In the genomic region with DNA sequence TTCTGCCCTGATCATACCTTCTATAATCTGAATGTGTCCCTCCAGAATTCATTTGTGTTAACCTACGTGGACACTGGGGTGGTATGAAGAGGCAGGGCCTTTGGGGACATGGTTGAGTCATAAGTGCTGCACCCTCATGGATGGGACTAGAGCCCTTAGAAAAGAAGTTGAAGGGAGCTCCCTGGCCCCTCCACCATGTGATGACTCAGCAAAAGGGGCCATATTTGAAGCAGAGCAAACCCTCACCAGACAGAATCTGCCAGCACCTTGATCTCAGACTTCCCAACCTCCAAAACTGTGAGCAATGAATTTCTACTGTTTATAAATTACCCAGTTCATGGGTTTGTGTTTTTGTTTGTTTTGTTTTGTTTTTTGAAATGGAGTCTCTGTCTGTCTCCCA, we compare ENCODE assay signal across 2 cellular contexts.
TF ChIP-seq lines count a peak whose summit lies in the region.

No MANE protein-coding gene starts in this region.

TF ChIP-seq in A549, 52 proteins besides CTCF, POLR2A, EP300 and RAD21:
- TF ChIP-seq MAFK (IDR thresholded peaks at IDR 0.05; ENCODE audit: partially characterized antibody) (peak; percentile 97), EHF (CRISPR knock-in tag; IDR thresholded peaks at IDR 0.05) (no peak), RFX5 (IDR thresholded peaks at IDR 0.05) (no peak), NFE2L2 (conservative IDR thresholded peaks at IDR 0.05; ENCODE audit: low read length) (peak; percentile 72), FOSL2 (IDR thresholded peaks at IDR 0.05) (no peak), FOSL2 (CRISPR knock-in tag; IDR thresholded peaks at IDR 0.05) (peak; percentile 11; the same call in 1 of the 2 replicates), RCOR1 (IDR thresholded peaks at IDR 0.05; ENCODE audit: low read depth, low read length) (no peak)
- TF ChIP-seq, protein P1, sequence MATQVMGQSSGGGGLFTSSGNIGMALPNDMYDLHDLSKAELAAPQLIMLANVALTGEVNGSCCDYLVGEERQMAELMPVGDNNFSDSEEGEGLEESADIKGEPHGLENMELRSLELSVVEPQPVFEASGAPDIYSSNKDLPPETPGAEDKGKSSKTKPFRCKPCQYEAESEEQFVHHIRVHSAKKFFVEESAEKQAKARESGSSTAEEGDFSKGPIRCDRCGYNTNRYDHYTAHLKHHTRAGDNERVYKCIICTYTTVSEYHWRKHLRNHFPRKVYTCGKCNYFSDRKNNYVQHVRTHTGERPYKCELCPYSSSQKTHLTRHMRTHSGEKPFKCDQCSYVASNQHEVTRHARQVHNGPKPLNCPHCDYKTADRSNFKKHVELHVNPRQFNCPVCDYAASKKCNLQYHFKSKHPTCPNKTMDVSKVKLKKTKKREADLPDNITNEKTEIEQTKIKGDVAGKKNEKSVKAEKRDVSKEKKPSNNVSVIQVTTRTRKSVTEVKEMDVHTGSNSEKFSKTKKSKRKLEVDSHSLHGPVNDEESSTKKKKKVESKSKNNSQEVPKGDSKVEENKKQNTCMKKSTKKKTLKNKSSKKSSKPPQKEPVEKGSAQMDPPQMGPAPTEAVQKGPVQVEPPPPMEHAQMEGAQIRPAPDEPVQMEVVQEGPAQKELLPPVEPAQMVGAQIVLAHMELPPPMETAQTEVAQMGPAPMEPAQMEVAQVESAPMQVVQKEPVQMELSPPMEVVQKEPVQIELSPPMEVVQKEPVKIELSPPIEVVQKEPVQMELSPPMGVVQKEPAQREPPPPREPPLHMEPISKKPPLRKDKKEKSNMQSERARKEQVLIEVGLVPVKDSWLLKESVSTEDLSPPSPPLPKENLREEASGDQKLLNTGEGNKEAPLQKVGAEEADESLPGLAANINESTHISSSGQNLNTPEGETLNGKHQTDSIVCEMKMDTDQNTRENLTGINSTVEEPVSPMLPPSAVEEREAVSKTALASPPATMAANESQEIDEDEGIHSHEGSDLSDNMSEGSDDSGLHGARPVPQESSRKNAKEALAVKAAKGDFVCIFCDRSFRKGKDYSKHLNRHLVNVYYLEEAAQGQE (IDR thresholded peaks at IDR 0.05), result no peak

TF ChIP-seq in K562, 482 proteins besides CTCF, POLR2A, EP300 and RAD21 (continues in another document):
- peak; percentile 18; the same call in 1 of the 2 replicates for TF ChIP-seq JUND (IDR thresholded peaks at IDR 0.05; ENCODE audit: borderline replicate concordance, low read depth, low read length)
- TF ChIP-seq JUND (tag; IDR thresholded peaks at IDR 0.05; ENCODE audit: borderline replicate concordance, low read depth, low read length), result no peak
- peak; percentile 98 for TF ChIP-seq MAFF (IDR thresholded peaks at IDR 0.05; ENCODE audit: low read length)
- TF ChIP-seq WHSC1 (IDR thresholded peaks at IDR 0.05; ENCODE audit: low read length), result no peak
- TF ChIP-seq ZNF24 (IDR thresholded peaks at IDR 0.05), result no peak
- no peak for TF ChIP-seq PCBP2 (IDR thresholded peaks at IDR 0.05; ENCODE audit: low read depth, low read length, poor library complexity, severe bottlenecking)
- peak; percentile 97 for TF ChIP-seq MAFK (IDR thresholded peaks at IDR 0.05; ENCODE audit: low read length)
- TF ChIP-seq HMGN3 (IDR thresholded peaks at IDR 0.05; ENCODE audit: borderline replicate concordance, extremely low read depth, insufficient read length, low read depth, low read length), result no peak
- TF ChIP-seq ZNF316 (IDR thresholded peaks at IDR 0.05), result peak; percentile 98
- no peak for TF ChIP-seq FOXA1 (IDR thresholded peaks at IDR 0.05; ENCODE audit: borderline replicate concordance)
- TF ChIP-seq, protein P2, sequence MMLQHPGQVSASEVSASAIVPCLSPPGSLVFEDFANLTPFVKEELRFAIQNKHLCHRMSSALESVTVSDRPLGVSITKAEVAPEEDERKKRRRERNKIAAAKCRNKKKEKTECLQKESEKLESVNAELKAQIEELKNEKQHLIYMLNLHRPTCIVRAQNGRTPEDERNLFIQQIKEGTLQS (IDR thresholded peaks at IDR 0.05), result peak; percentile 30; the same call in 1 of the 2 replicates
- TF ChIP-seq, protein P2 (CRISPR knock-in tag; conservative IDR thresholded peaks at IDR 0.05), result no peak
- no peak for TF ChIP-seq NR2C1 (IDR thresholded peaks at IDR 0.05)
- no peak for TF ChIP-seq NR2C1 (tag; IDR thresholded peaks at IDR 0.05)
- TF ChIP-seq MEF2D (tag; conservative IDR thresholded peaks at IDR 0.05; ENCODE audit: low read depth), result no peak
- peak; percentile 82 for TF ChIP-seq NFE2L1 (tag; IDR thresholded peaks at IDR 0.05; ENCODE audit: borderline replicate concordance, low read depth)
- TF ChIP-seq FOXK2 (conservative IDR thresholded peaks at IDR 0.05 in 1 of 2, IDR thresholded peaks at IDR 0.05 in 1 of 2; ENCODE audit: low read depth in 2 of 2), result no peak
- TF ChIP-seq, protein P3, sequence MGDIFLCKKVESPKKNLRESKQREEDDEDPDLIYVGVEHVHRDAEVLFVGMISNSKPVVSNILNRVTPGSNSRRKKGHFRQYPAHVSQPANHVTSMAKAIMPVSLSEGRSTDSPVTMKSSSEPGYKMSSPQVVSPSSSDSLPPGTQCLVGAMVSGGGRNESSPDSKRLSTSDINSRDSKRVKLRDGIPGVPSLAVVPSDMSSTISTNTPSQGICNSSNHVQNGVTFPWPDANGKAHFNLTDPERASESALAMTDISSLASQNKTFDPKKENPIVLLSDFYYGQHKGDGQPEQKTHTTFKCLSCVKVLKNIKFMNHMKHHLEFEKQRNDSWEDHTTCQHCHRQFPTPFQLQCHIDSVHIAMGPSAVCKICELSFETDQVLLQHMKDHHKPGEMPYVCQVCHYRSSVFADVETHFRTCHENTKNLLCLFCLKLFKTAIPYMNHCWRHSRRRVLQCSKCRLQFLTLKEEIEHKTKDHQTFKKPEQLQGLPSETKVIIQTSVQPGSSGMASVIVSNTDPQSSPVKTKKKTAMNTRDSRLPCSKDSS (IDR thresholded peaks at IDR 0.05; ENCODE audit: low read depth, partially characterized antibody), result no peak
- peak; percentile 62; the same call in 1 of the 2 replicates for TF ChIP-seq BACH1 (tag; IDR thresholded peaks at IDR 0.05)
- no peak for TF ChIP-seq HNRNPL (IDR thresholded peaks at IDR 0.05; ENCODE audit: low read depth, low read length)
- TF ChIP-seq YY1 (IDR thresholded peaks at IDR 0.05; ENCODE audit: borderline replicate concordance in 1 of 3, control insufficient read depth in 1 of 3, extremely low read depth in 1 of 3, insufficient read depth in 3 of 3, insufficient read length in 1 of 3, insufficient replicate concordance in 2 of 3, low read depth in 1 of 3, low read length in 2 of 3), result peak in 1 of 3 experiments; percentile 80
- TF ChIP-seq, protein P4, sequence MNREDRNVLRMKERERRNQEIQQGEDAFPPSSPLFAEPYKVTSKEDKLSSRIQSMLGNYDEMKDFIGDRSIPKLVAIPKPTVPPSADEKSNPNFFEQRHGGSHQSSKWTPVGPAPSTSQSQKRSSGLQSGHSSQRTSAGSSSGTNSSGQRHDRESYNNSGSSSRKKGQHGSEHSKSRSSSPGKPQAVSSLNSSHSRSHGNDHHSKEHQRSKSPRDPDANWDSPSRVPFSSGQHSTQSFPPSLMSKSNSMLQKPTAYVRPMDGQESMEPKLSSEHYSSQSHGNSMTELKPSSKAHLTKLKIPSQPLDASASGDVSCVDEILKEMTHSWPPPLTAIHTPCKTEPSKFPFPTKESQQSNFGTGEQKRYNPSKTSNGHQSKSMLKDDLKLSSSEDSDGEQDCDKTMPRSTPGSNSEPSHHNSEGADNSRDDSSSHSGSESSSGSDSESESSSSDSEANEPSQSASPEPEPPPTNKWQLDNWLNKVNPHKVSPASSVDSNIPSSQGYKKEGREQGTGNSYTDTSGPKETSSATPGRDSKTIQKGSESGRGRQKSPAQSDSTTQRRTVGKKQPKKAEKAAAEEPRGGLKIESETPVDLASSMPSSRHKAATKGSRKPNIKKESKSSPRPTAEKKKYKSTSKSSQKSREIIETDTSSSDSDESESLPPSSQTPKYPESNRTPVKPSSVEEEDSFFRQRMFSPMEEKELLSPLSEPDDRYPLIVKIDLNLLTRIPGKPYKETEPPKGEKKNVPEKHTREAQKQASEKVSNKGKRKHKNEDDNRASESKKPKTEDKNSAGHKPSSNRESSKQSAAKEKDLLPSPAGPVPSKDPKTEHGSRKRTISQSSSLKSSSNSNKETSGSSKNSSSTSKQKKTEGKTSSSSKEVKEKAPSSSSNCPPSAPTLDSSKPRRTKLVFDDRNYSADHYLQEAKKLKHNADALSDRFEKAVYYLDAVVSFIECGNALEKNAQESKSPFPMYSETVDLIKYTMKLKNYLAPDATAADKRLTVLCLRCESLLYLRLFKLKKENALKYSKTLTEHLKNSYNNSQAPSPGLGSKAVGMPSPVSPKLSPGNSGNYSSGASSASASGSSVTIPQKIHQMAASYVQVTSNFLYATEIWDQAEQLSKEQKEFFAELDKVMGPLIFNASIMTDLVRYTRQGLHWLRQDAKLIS (CRISPR knock-in tag; IDR thresholded peaks at IDR 0.05), result no peak
- TF ChIP-seq ZNF146 (CRISPR knock-in tag; IDR thresholded peaks at IDR 0.05; ENCODE audit: unreplicated experiment), result no peak
- TF ChIP-seq NFE2 (IDR thresholded peaks at IDR 0.05; ENCODE audit: low read depth), result peak; percentile 92
- TF ChIP-seq C11orf30 (IDR thresholded peaks at IDR 0.05; ENCODE audit: low read depth), result peak; percentile 97
- TF ChIP-seq, protein P5, sequence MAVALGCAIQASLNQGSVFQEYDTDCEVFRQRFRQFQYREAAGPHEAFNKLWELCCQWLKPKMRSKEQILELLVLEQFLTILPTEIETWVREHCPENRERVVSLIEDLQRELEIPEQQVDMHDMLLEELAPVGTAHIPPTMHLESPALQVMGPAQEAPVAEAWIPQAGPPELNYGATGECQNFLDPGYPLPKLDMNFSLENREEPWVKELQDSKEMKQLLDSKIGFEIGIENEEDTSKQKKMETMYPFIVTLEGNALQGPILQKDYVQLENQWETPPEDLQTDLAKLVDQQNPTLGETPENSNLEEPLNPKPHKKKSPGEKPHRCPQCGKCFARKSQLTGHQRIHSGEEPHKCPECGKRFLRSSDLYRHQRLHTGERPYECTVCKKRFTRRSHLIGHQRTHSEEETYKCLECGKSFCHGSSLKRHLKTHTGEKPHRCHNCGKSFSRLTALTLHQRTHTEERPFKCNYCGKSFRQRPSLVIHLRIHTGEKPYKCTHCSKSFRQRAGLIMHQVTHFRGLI (CRISPR knock-in tag; IDR thresholded peaks at IDR 0.05), result no peak
- no peak for TF ChIP-seq CBX8 (IDR thresholded peaks at IDR 0.05; ENCODE audit: borderline replicate concordance, extremely low read depth, low read depth, low read length, poor library complexity, severe bottlenecking)
- no peak for TF ChIP-seq CEBPG (CRISPR knock-in tag; IDR thresholded peaks at IDR 0.05)
- no peak for TF ChIP-seq CEBPG (tag; conservative IDR thresholded peaks at IDR 0.05 in 1 of 2, IDR thresholded peaks at IDR 0.05 in 1 of 2)
- TF ChIP-seq NFXL1 (CRISPR knock-in tag; IDR thresholded peaks at IDR 0.05), result no peak
- TF ChIP-seq CHCHD3 (CRISPR knock-in tag; IDR thresholded peaks at IDR 0.05), result no peak
- no peak for TF ChIP-seq ZFPM2 (CRISPR knock-in tag; IDR thresholded peaks at IDR 0.05)
- TF ChIP-seq CCNT2 (IDR thresholded peaks at IDR 0.05; ENCODE audit: borderline replicate concordance, extremely low read depth, insufficient read length, low read depth, low read length), result no peak
- TF ChIP-seq ZNF354B (CRISPR knock-in tag; IDR thresholded peaks at IDR 0.05), result no peak
- TF ChIP-seq SPI1 (IDR thresholded peaks at IDR 0.05; ENCODE audit: borderline replicate concordance, low read depth, low read length), result no peak
- no peak for TF ChIP-seq PML (IDR thresholded peaks at IDR 0.05; ENCODE audit: low read length)
- TF ChIP-seq, protein P6, sequence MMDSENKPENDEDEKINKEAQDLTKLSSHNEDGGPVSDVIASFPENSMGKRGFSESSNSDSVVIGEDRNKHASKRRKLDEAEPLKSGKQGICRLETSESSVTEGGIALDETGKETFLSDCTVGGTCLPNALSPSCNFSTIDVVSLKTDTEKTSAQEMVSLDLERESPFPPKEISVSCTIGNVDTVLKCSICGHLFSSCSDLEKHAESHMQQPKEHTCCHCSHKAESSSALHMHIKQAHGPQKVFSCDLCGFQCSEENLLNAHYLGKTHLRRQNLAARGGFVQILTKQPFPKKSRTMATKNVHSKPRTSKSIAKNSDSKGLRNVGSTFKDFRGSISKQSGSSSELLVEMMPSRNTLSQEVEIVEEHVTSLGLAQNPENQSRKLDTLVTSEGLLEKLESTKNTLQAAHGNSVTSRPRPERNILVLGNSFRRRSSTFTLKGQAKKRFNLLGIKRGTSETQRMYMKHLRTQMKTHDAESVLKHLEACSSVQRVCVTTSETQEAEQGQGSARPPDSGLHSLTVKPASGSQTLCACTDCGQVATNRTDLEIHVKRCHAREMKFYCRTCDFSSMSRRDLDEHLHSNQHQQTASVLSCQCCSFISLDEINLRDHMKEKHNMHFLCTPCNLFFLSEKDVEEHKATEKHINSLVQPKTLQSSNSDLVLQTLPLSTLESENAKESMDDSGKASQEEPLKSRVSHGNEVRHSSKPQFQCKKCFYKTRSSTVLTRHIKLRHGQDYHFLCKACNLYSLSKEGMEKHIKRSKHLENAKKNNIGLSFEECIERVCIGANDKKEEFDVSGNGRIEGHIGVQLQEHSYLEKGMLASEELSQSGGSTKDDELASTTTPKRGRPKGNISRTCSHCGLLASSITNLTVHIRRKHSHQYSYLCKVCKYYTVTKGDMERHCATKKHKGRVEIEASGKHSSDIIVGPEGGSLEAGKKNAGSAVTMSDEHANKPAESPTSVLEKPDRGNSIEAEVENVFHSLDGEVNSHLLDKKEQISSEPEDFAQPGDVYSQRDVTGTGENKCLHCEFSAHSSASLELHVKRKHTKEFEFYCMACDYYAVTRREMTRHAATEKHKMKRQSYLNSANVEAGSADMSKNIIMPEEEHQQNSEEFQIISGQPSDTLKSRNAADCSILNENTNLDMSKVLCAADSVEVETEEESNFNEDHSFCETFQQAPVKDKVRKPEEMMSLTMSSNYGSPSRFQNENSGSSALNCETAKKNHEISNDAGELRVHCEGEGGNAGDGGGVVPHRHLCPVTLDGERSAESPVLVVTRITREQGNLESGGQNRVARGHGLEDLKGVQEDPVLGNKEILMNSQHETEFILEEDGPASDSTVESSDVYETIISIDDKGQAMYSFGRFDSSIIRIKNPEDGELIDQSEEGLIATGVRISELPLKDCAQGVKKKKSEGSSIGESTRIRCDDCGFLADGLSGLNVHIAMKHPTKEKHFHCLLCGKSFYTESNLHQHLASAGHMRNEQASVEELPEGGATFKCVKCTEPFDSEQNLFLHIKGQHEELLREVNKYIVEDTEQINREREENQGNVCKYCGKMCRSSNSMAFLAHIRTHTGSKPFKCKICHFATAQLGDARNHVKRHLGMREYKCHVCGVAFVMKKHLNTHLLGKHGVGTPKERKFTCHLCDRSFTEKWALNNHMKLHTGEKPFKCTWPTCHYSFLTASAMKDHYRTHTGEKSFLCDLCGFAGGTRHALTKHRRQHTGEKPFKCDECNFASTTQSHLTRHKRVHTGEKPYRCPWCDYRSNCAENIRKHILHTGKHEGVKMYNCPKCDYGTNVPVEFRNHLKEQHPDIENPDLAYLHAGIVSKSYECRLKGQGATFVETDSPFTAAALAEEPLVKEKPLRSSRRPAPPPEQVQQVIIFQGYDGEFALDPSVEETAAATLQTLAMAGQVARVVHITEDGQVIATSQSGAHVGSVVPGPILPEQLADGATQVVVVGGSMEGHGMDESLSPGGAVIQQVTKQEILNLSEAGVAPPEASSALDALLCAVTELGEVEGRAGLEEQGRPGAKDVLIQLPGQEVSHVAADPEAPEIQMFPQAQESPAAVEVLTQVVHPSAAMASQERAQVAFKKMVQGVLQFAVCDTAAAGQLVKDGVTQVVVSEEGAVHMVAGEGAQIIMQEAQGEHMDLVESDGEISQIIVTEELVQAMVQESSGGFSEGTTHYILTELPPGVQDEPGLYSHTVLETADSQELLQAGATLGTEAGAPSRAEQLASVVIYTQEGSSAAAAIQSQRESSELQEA (IDR thresholded peaks at IDR 0.05; ENCODE audit: low read depth), result no peak
- TF ChIP-seq HDAC2 (IDR thresholded peaks at IDR 0.05), result no peak
- no peak for TF ChIP-seq CC2D1A (IDR thresholded peaks at IDR 0.05)
- no peak for TF ChIP-seq ZFP1 (CRISPR knock-in tag; IDR thresholded peaks at IDR 0.05)
- TF ChIP-seq L3MBTL2 (IDR thresholded peaks at IDR 0.05), result no peak
